In genomic region chr1:10407201-10407600, GRCh38 we compare ENCODE assay signal across 2 cellular contexts.
TF ChIP-seq lines count a peak whose summit lies in the region.

No MANE protein-coding gene starts in this region.

TF ChIP-seq in GM23338, 12 proteins besides CTCF, POLR2A, EP300 and RAD21:
- TF ChIP-seq JUNB (IDR thresholded peaks at IDR 0.05; ENCODE audit: unreplicated experiment): no peak
- no peak for TF ChIP-seq REST (IDR thresholded peaks at IDR 0.05; ENCODE audit: unreplicated experiment)
- no peak for TF ChIP-seq ZNF331 (CRISPR knock-in tag; IDR thresholded peaks at IDR 0.05; ENCODE audit: low read depth)
- TF ChIP-seq POLR2AphosphoS5 (IDR thresholded peaks at IDR 0.05; ENCODE audit: low read depth): no peak
- no peak for TF ChIP-seq ZNF462 (CRISPR knock-in tag; IDR thresholded peaks at IDR 0.05)
- no peak for TF ChIP-seq NANOG (IDR thresholded peaks at IDR 0.05; ENCODE audit: borderline replicate concordance)
- TF ChIP-seq ETS1 (IDR thresholded peaks at IDR 0.05): no peak
- TF ChIP-seq EZH2 (IDR thresholded peaks at IDR 0.05; ENCODE audit: low read depth, unreplicated experiment): no peak
- no peak for TF ChIP-seq EZH2phosphoT487 (IDR thresholded peaks at IDR 0.05; ENCODE audit: unreplicated experiment)
TF ChIP-seq in GM23338: peak in this region for 0.

TF ChIP-seq in HepG2, 621 proteins besides CTCF, POLR2A, EP300 and RAD21:
- TF ChIP-seq USF2 (IDR thresholded peaks at IDR 0.05; ENCODE audit: low read depth, low read length) (no peak), USF2 (CRISPR knock-in tag; IDR thresholded peaks at IDR 0.05; ENCODE audit: borderline replicate concordance) (no peak), ZNF770 (CRISPR knock-in tag; IDR thresholded peaks at IDR 0.05) (peak; percentile 32; the same call in 1 of the 2 replicates), FOXJ3 (CRISPR knock-in tag; IDR thresholded peaks at IDR 0.05; ENCODE audit: borderline replicate concordance) (no peak), NFIB (CRISPR knock-in tag; IDR thresholded peaks at IDR 0.05; ENCODE audit: borderline replicate concordance) (no peak), KLF13 (CRISPR knock-in tag; IDR thresholded peaks at IDR 0.05) (no peak), ZNF776 (CRISPR knock-in tag; IDR thresholded peaks at IDR 0.05) (no peak), HOXA5 (CRISPR knock-in tag; IDR thresholded peaks at IDR 0.05) (no peak), ZNF121 (CRISPR knock-in tag; IDR thresholded peaks at IDR 0.05) (peak; percentile 54)
